Comparison of ENCODE assay signal across 17 cellular contexts in genomic region chrX:27890611-27891010, GRCh38.
A peak's percentile ranks its signal among the peaks of the same experiment; 100 is the strongest.
DNase-seq lines count a peak whose midpoint lies in the region; ATAC-seq and TF ChIP-seq lines count a peak whose summit lies in the region.
"Had no signal": no experiment of that assay in that cellular context is flagged by ENCODE, and none has a peak within 500 bp of the region (broad histone marks: within the 10 kb centered on the region; RNA-seq: fewer than 3 reads in every experiment).

No MANE protein-coding gene starts in this region.

- H3K9me3 Mint-ChIP-seq in activated T-cell treated with anti-CD3 and anti-CD28 coated beads, Interleukin-2, amount 50 U/mL, for 24 hours: peaks cover 15% of the 10 kb centered on the region
- no peaks in the 10 kb centered on the region for H3K9me3 Mint-ChIP-seq in WTC11
- H3K9me3 Mint-ChIP-seq: activated CD4-positive, alpha-beta T cell treated with anti-CD3 and anti-CD28 coated beads, Interleukin-2, amount 10 ng/mL, durations not matched to agents 24 days and 14 days had no signal

- DNase-seq in GM03348 (ENCODE audit: low spot score) (peak; percentile 14), RKO (ENCODE audit: low spot score) (peak; percentile 82), dermis blood vessel endothelial cell (peak; percentile 78), lung microvascular endothelial cell (ENCODE audit: low read depth in 2 of 2) (peak; percentile 69 to 79), NCI-H1436 treated with DMSO at 0.1 percent for 48 hours (lab: John Stamatoyannopoulos, UW) (no peak), WTC11 (ENCODE audit: low spot score) (no peak)
- DNase-seq in activated T-cell treated with anti-CD3 and anti-CD28 coated beads, Interleukin-2, amount 50 U/mL, for 24 hours: no peak
- DNase-seq: activated CD4-positive, alpha-beta T cell treated with anti-CD3 and anti-CD28 coated beads, Interleukin-2, amount 10 ng/mL, durations not matched to agents 24 days and 14 days; C1 segment of cervical spinal cord; GF-D8; Karpas-422; left colon; NCI-H2107; NK-92 treated with Interleukin-12 subunit alpha and Interleukin-12 subunit beta, amount 100 ng/mL, for 24 hours had no signal

- no peak overlapping the region for H3K4me3 Mint-ChIP-seq in activated T-cell treated with anti-CD3 and anti-CD28 coated beads, Interleukin-2, amount 50 U/mL, for 24 hours
- H3K4me3 Mint-ChIP-seq in WTC11: no peak overlapping the region
- H3K4me3 Mint-ChIP-seq: activated CD4-positive, alpha-beta T cell treated with anti-CD3 and anti-CD28 coated beads, Interleukin-2, amount 10 ng/mL, durations not matched to agents 24 days and 14 days; nephron had no signal

- H3K27me3 Mint-ChIP-seq in activated T-cell treated with anti-CD3 and anti-CD28 coated beads, Interleukin-2, amount 50 U/mL, for 24 hours: peaks cover 11% of the 10 kb centered on the region
- peaks cover 28% of the 10 kb centered on the region for H3K27me3 Mint-ChIP-seq in WTC11 (ENCODE audit: low read depth)
- H3K27me3 Mint-ChIP-seq: activated CD4-positive, alpha-beta T cell treated with anti-CD3 and anti-CD28 coated beads, Interleukin-2, amount 10 ng/mL, durations not matched to agents 24 days and 14 days had no signal

- no peaks in the 10 kb centered on the region for H3K36me3 Mint-ChIP-seq in activated T-cell treated with anti-CD3 and anti-CD28 coated beads, Interleukin-2, amount 50 U/mL, for 24 hours (ENCODE audit: low read depth)
- H3K36me3 Mint-ChIP-seq in WTC11: no peaks in the 10 kb centered on the region

- no peak for ATAC-seq in HG02610 (IDR thresholded peaks at IDR 0.05; ENCODE audit: unreplicated experiment)
- no peak for ATAC-seq in WTC11
- ATAC-seq: gastroesophageal sphincter, left colon had no signal

- POLR2A ChIA-PET in WTC11 (lab: Charles Lee): no interaction called here

- TF ChIP-seq CTCF in WTC11 (IDR thresholded peaks at IDR 0.05): no peak

- H3K4me1 Mint-ChIP-seq in activated T-cell treated with anti-CD3 and anti-CD28 coated beads, Interleukin-2, amount 50 U/mL, for 24 hours (ENCODE audit: low read depth): no peaks in the 10 kb centered on the region
- H3K4me1 Mint-ChIP-seq in WTC11: no peaks in the 10 kb centered on the region
- H3K4me1 Mint-ChIP-seq: activated CD4-positive, alpha-beta T cell treated with anti-CD3 and anti-CD28 coated beads, Interleukin-2, amount 10 ng/mL, durations not matched to agents 24 days and 14 days; nephron had no signal

- CTCF ChIA-PET in WTC11 (lab: Charles Lee): no interaction called here

- H3K27ac Mint-ChIP-seq in activated T-cell treated with anti-CD3 and anti-CD28 coated beads, Interleukin-2, amount 50 U/mL, for 24 hours: no peak overlapping the region
- H3K27ac Mint-ChIP-seq in WTC11: no peak overlapping the region
- H3K27ac Mint-ChIP-seq: activated CD4-positive, alpha-beta T cell treated with anti-CD3 and anti-CD28 coated beads, Interleukin-2, amount 10 ng/mL, durations not matched to agents 24 days and 14 days; nephron had no signal

TF ChIP-seq in WTC11, 78 proteins besides CTCF, POLR2A, EP300 and RAD21 (continues in another document):
- no peak for TF ChIP-seq NFATC4 (CRISPR knock-in tag; IDR thresholded peaks at IDR 0.05)
- TF ChIP-seq, protein P1, sequence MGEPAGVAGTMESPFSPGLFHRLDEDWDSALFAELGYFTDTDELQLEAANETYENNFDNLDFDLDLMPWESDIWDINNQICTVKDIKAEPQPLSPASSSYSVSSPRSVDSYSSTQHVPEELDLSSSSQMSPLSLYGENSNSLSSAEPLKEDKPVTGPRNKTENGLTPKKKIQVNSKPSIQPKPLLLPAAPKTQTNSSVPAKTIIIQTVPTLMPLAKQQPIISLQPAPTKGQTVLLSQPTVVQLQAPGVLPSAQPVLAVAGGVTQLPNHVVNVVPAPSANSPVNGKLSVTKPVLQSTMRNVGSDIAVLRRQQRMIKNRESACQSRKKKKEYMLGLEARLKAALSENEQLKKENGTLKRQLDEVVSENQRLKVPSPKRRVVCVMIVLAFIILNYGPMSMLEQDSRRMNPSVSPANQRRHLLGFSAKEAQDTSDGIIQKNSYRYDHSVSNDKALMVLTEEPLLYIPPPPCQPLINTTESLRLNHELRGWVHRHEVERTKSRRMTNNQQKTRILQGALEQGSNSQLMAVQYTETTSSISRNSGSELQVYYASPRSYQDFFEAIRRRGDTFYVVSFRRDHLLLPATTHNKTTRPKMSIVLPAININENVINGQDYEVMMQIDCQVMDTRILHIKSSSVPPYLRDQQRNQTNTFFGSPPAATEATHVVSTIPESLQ (CRISPR knock-in tag; IDR thresholded peaks at IDR 0.05): no peak
- TF ChIP-seq FOXJ3 (CRISPR knock-in tag; IDR thresholded peaks at IDR 0.05; ENCODE audit: borderline replicate concordance): no peak
- no peak for TF ChIP-seq NR1H2 (CRISPR knock-in tag; IDR thresholded peaks at IDR 0.05)
- no peak for TF ChIP-seq RORB (CRISPR knock-in tag; IDR thresholded peaks at IDR 0.05)
- TF ChIP-seq, protein P2, sequence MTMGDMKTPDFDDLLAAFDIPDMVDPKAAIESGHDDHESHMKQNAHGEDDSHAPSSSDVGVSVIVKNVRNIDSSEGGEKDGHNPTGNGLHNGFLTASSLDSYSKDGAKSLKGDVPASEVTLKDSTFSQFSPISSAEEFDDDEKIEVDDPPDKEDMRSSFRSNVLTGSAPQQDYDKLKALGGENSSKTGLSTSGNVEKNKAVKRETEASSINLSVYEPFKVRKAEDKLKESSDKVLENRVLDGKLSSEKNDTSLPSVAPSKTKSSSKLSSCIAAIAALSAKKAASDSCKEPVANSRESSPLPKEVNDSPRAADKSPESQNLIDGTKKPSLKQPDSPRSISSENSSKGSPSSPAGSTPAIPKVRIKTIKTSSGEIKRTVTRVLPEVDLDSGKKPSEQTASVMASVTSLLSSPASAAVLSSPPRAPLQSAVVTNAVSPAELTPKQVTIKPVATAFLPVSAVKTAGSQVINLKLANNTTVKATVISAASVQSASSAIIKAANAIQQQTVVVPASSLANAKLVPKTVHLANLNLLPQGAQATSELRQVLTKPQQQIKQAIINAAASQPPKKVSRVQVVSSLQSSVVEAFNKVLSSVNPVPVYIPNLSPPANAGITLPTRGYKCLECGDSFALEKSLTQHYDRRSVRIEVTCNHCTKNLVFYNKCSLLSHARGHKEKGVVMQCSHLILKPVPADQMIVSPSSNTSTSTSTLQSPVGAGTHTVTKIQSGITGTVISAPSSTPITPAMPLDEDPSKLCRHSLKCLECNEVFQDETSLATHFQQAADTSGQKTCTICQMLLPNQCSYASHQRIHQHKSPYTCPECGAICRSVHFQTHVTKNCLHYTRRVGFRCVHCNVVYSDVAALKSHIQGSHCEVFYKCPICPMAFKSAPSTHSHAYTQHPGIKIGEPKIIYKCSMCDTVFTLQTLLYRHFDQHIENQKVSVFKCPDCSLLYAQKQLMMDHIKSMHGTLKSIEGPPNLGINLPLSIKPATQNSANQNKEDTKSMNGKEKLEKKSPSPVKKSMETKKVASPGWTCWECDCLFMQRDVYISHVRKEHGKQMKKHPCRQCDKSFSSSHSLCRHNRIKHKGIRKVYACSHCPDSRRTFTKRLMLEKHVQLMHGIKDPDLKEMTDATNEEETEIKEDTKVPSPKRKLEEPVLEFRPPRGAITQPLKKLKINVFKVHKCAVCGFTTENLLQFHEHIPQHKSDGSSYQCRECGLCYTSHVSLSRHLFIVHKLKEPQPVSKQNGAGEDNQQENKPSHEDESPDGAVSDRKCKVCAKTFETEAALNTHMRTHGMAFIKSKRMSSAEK (CRISPR knock-in tag; IDR thresholded peaks at IDR 0.05; ENCODE audit: borderline replicate concordance): no peak
- TF ChIP-seq, protein P3, sequence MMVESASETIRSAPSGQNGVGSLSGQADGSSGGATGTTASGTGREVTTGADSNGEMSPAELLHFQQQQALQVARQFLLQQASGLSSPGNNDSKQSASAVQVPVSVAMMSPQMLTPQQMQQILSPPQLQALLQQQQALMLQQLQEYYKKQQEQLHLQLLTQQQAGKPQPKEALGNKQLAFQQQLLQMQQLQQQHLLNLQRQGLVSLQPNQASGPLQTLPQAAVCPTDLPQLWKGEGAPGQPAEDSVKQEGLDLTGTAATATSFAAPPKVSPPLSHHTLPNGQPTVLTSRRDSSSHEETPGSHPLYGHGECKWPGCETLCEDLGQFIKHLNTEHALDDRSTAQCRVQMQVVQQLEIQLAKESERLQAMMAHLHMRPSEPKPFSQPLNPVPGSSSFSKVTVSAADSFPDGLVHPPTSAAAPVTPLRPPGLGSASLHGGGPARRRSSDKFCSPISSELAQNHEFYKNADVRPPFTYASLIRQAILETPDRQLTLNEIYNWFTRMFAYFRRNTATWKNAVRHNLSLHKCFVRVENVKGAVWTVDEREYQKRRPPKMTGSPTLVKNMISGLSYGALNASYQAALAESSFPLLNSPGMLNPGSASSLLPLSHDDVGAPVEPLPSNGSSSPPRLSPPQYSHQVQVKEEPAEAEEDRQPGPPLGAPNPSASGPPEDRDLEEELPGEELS (CRISPR knock-in tag; IDR thresholded peaks at IDR 0.05): no peak
- TF ChIP-seq TCF7 (CRISPR knock-in tag; IDR thresholded peaks at IDR 0.05; ENCODE audit: low read depth): no peak
- no peak for TF ChIP-seq ZNF263 (CRISPR knock-in tag; IDR thresholded peaks at IDR 0.05; ENCODE audit: low read depth)
- TF ChIP-seq MAX (CRISPR knock-in tag; IDR thresholded peaks at IDR 0.05): no peak
- TF ChIP-seq, protein P4, sequence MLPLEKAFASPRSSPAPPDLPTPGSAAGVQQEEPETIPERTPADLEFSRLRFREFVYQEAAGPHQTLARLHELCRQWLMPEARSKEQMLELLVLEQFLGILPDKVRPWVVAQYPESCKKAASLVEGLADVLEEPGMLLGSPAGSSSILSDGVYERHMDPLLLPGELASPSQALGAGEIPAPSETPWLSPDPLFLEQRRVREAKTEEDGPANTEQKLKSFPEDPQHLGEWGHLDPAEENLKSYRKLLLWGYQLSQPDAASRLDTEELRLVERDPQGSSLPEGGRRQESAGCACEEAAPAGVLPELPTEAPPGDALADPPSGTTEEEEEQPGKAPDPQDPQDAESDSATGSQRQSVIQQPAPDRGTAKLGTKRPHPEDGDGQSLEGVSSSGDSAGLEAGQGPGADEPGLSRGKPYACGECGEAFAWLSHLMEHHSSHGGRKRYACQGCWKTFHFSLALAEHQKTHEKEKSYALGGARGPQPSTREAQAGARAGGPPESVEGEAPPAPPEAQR (CRISPR knock-in tag; IDR thresholded peaks at IDR 0.05): no peak
- no peak for TF ChIP-seq TP53 (CRISPR knock-in tag; IDR thresholded peaks at IDR 0.05)

Comparison
In these comparisons a context has a peak if more than half of its experiments do, and no peak if none do; other contexts are left out.
1. DNase-seq: peak in GM03348 (single experiment), RKO (single experiment), dermis blood vessel endothelial cell (single experiment) and lung microvascular endothelial cell (2 of 2); none in activated T-cell treated with anti-CD3 and anti-CD28 coated beads, Interleukin-2, amount 50 U/mL, for 24 hours (single experiment), NCI-H1436 treated with DMSO at 0.1 percent for 48 hours (single experiment) and WTC11 (single experiment).